Comparison of ENCODE assay signal across 10 cellular contexts in genomic region chr9:129352157-129352870, GRCh38.
DNase-seq lines count a peak whose midpoint lies in the region; ATAC-seq and TF ChIP-seq lines count a peak whose summit lies in the region.
"Had no signal": no experiment of that assay in that cellular context is flagged by ENCODE, and none has a peak within 500 bp of the region (broad histone marks: within the 10 kb centered on the region; RNA-seq: fewer than 3 reads in every experiment).

No MANE protein-coding gene starts in this region.

- DNase-seq in ELF-1 (ENCODE audit: low read depth, low spot score) (peak; percentile 89), RWPE2 (ENCODE audit: low spot score) (no peak), fibroblast of villous mesenchyme (ENCODE audit: low read depth) (no peak), osteocyte (ENCODE audit: extremely low spot score, unreplicated experiment) (no peak), germinal center (ENCODE audit: low spot score) (no peak)
- DNase-seq in NK-92 treated with Interleukin-12 subunit alpha and Interleukin-12 subunit beta, amount 100 ng/mL, for 24 hours (lab: John Stamatoyannopoulos, UW): no peak

- no peaks in the 10 kb centered on the region for H3K36me3 ChIP-seq in RWPE2 (ENCODE audit: low read depth)

- peak overlapping the region; percentile 38 for H3K4me3 ChIP-seq in RWPE2 (ENCODE audit: severe bottlenecking)
- peak overlapping the region; percentile 51 for H3K4me3 ChIP-seq in fibroblast of villous mesenchyme (ENCODE audit: low read depth, low read length)
- H3K4me3 ChIP-seq: GM12878 had no signal

- no peak for TF ChIP-seq CTCF in RWPE2 (IDR thresholded peaks at IDR 0.05; ENCODE audit: poor library complexity, severe bottlenecking)
- TF ChIP-seq CTCF in fibroblast of villous mesenchyme (IDR thresholded peaks at IDR 0.05; ENCODE audit: insufficient read depth, low read depth, low read length): no peak
- no peak for TF ChIP-seq CTCF in osteocyte (IDR thresholded peaks at IDR 0.05)

- peak overlapping the region; percentile 77 for H3K27ac Mint-ChIP-seq in osteocyte (ENCODE audit: unreplicated experiment)
- H3K27ac Mint-ChIP-seq: activated naive CD4-positive, alpha-beta T cell treated with anti-CD3 and anti-CD28 coated beads, Interleukin-2, amount 50 U/mL, for 24 hours had no signal

- ATAC-seq in RWPE2 (ENCODE audit: low read depth): no peak
- ATAC-seq in GM19455 (IDR thresholded peaks at IDR 0.05; ENCODE audit: unreplicated experiment): no peak
- no peak for ATAC-seq in GM21423 (IDR thresholded peaks at IDR 0.05; ENCODE audit: unreplicated experiment)
- ATAC-seq: GM12878 had no signal

- H3K27ac ChIP-seq in RWPE2 (ENCODE audit: poor library complexity, severe bottlenecking): no peak overlapping the region

- peaks cover 5% of the 10 kb centered on the region for H3K9me3 Mint-ChIP-seq in osteocyte (ENCODE audit: unreplicated experiment)
- H3K9me3 Mint-ChIP-seq: activated naive CD4-positive, alpha-beta T cell treated with anti-CD3 and anti-CD28 coated beads, Interleukin-2, amount 50 U/mL, for 24 hours had no signal

- no peaks in the 10 kb centered on the region for H3K27me3 ChIP-seq in RWPE2 (ENCODE audit: insufficient read depth, poor library complexity, severe bottlenecking)

- peak overlapping the region; percentile 71 for H3K4me3 Mint-ChIP-seq in osteocyte (ENCODE audit: unreplicated experiment)

- H3K4me1 Mint-ChIP-seq in osteocyte (ENCODE audit: unreplicated experiment): peaks cover 34% of the 10 kb centered on the region
- H3K4me1 Mint-ChIP-seq: activated naive CD4-positive, alpha-beta T cell treated with anti-CD3 and anti-CD28 coated beads, Interleukin-2, amount 50 U/mL, for 24 hours had no signal

- H3K27me3 Mint-ChIP-seq in osteocyte (ENCODE audit: unreplicated experiment): no peaks in the 10 kb centered on the region
- H3K27me3 Mint-ChIP-seq: activated naive CD4-positive, alpha-beta T cell treated with anti-CD3 and anti-CD28 coated beads, Interleukin-2, amount 50 U/mL, for 24 hours had no signal

- H3K36me3 Mint-ChIP-seq in osteocyte (ENCODE audit: unreplicated experiment): no peaks in the 10 kb centered on the region

- H3K9me3 ChIP-seq in RWPE2 (ENCODE audit: severe bottlenecking): no peaks in the 10 kb centered on the region

- no peaks in the 10 kb centered on the region for H3K4me1 ChIP-seq in RWPE2 (ENCODE audit: insufficient read depth, poor library complexity, severe bottlenecking)
